ENCODE assay signal across 18 cellular contexts in genomic region chr10:58778966-58779365, GRCh38.
DNase-seq lines count a peak whose midpoint lies in the region; FAIRE-seq and TF ChIP-seq lines count a peak whose summit lies in the region.
"Had no signal": no experiment of that assay in that cellular context is flagged by ENCODE, and none has a peak within 500 bp of the region (broad histone marks: within the 10 kb centered on the region; RNA-seq: fewer than 3 reads in every experiment).

No MANE protein-coding gene starts in this region.

- no peak overlapping the region for H2BK5ac ChIP-seq in mesenchymal stem cell (ENCODE audit: low read depth, low read length, poor library complexity, severe bottlenecking)

- H3K4me1 ChIP-seq in ACC112 (ENCODE audit: control insufficient read depth, insufficient read depth, low read length, unreplicated experiment), result peaks cover 62% of the 10 kb centered on the region
- peaks cover 82% of the 10 kb centered on the region for H3K4me1 ChIP-seq in GM23248 (ENCODE audit: insufficient read depth)
- peaks cover 8% of the 10 kb centered on the region for H3K4me1 ChIP-seq in mesenchymal stem cell (ENCODE audit: control insufficient read depth, insufficient read depth, low read depth, low read length)

- H2BK120ac ChIP-seq in mesenchymal stem cell (ENCODE audit: low read depth, low read length), result no peak overlapping the region

- H3K27ac ChIP-seq in ACC112 (ENCODE audit: low read depth, low read length) (peak overlapping the region; percentile 7; the same call in 1 of the 2 replicates), GM23248 (peak overlapping the region; percentile 45), mesenchymal stem cell (ENCODE audit: low read length, poor library complexity, severe bottlenecking) (no peak overlapping the region)
- H3K27ac ChIP-seq: C4-2B had no signal

- H3K27me3 ChIP-seq in ACC112 (ENCODE audit: insufficient read depth, low read length) (no peaks in the 10 kb centered on the region), GM23248 (replicated peaks; ENCODE audit: insufficient read depth) (no peaks in the 10 kb centered on the region), mesenchymal stem cell (ENCODE audit: control insufficient read depth in 1 of 2, insufficient read depth in 1 of 2, low read length in 2 of 2) (no peaks in the 10 kb centered on the region)

- H2AFZ ChIP-seq in ACC112 (ENCODE audit: low read length, unreplicated experiment) (peak overlapping the region; percentile 30), GM23248 (no peak overlapping the region), mesenchymal stem cell (ENCODE audit: low read depth, low read length) (no peak overlapping the region)

- H3K4ac ChIP-seq in mesenchymal stem cell (ENCODE audit: low read depth in 1 of 2, low read length in 2 of 2), result no peak overlapping the region

- DNase-seq in GM23248, result peak; percentile 68
- peak; percentile 43 to 47 for DNase-seq in cardiac fibroblast (ENCODE audit: low read depth in 2 of 2)
- DNase-seq in mesenchymal stem cell, result no peak
- DNase-seq in activated CD4-positive, alpha-beta T cell treated with anti-CD3 and anti-CD28 coated beads, Interleukin-2, amount 50 U/mL, for 48 hours, result no peak
- DNase-seq in HTR-8/SVneo (ENCODE audit: insufficient read length, low spot score), result no peak
- DNase-seq in stimulated activated CD8-positive, alpha-beta memory T cell treated with anti-CD3 and anti-CD28 coated beads, Interleukin-4, amount 100 ng/mL, for 48 hours, result no peak
- DNase-seq in hippocampal formation (lab: John Stamatoyannopoulos, UW), result no peak
- DNase-seq: ACHN; AML-193; Caco-2; CD4-positive, alpha-beta T cell; HCEC 1CT had no signal

- H2AK5ac ChIP-seq in mesenchymal stem cell (ENCODE audit: low read length, severe bottlenecking), result no peak overlapping the region

- H3K79me1 ChIP-seq in mesenchymal stem cell (replicated peaks; ENCODE audit: low read length, poor library complexity, severe bottlenecking), result peaks cover 7% of the 10 kb centered on the region

- no peak overlapping the region for H4K91ac ChIP-seq in mesenchymal stem cell (ENCODE audit: low read length)

- H3K9ac ChIP-seq in GM23248 (no peak overlapping the region), mesenchymal stem cell (ENCODE audit: low read length) (peak overlapping the region; percentile 72)

- H3K36me3 ChIP-seq in ACC112 (ENCODE audit: insufficient read depth, low read length) (no peaks in the 10 kb centered on the region), GM23248 (ENCODE audit: low read depth) (no peaks in the 10 kb centered on the region), mesenchymal stem cell (ENCODE audit: control insufficient read depth in 1 of 2, insufficient read depth in 2 of 2, low read depth in 1 of 2, low read length in 2 of 2) (no peaks in the 10 kb centered on the region)

- H4K20me1 ChIP-seq in GM23248 (ENCODE audit: insufficient read depth), result no peaks in the 10 kb centered on the region

- H3K4me3 ChIP-seq in ACC112 (ENCODE audit: low read depth, low read length) (no peak overlapping the region), GM23248 (no peak overlapping the region), cardiac fibroblast (replicated peaks in 1 of 2; ENCODE audit: low read depth in 2 of 2, low read length in 2 of 2) (no peak overlapping the region), mesenchymal stem cell (ENCODE audit: insufficient read depth in 1 of 2, low read depth in 1 of 2, low read length in 2 of 2) (peak overlapping the region in 1 of 2 experiments; percentile 21)

- no peaks in the 10 kb centered on the region for H3K9me2 ChIP-seq in GM23248 (ENCODE audit: insufficient read depth)

- 12 to 15% methylated on average over 2 of the region's 2 CpGs for WGBS in GM23248 (ENCODE audit: low coverage in 1 of 2, low lambda C conversion rate in 2 of 2, missing lambda C conversion rate in 2 of 2), 2 experiments
- 100% methylated on average over 1 of the region's 2 CpGs for WGBS in mesenchymal stem cell

- H3K9me3 ChIP-seq in GM23248 (ENCODE audit: low read depth), result no peaks in the 10 kb centered on the region
- no peaks in the 10 kb centered on the region for H3K9me3 ChIP-seq in mesenchymal stem cell (ENCODE audit: control insufficient read depth, low read length)
- H3K9me3 ChIP-seq: Caco-2 had no signal

- no peak overlapping the region for H3K18ac ChIP-seq in mesenchymal stem cell (ENCODE audit: low read depth in 1 of 2, low read length in 2 of 2)

- H3K79me2 ChIP-seq in ACC112 (ENCODE audit: control insufficient read depth, insufficient read depth, low read length, unreplicated experiment) (no peaks in the 10 kb centered on the region), GM23248 (ENCODE audit: insufficient read depth) (peaks cover 62% of the 10 kb centered on the region)

- no peak overlapping the region for H4K8ac ChIP-seq in mesenchymal stem cell (ENCODE audit: low read length)

- H2BK15ac ChIP-seq in mesenchymal stem cell (ENCODE audit: low read depth, poor library complexity, severe bottlenecking), result no peak overlapping the region

- no peak for FAIRE-seq in HTR-8/SVneo (lab: Jason Lieb, UNC)
- FAIRE-seq: D721Med, G401.6, GM12891, GM19239 had no signal

- H3K4me2 ChIP-seq in GM23248 (ENCODE audit: unreplicated experiment) (peak overlapping the region; percentile 29), mesenchymal stem cell (ENCODE audit: low read length, poor library complexity, severe bottlenecking) (no peak overlapping the region)

- no peak overlapping the region for H2BK12ac ChIP-seq in mesenchymal stem cell (ENCODE audit: low read length in 2 of 2)

- peaks cover 68% of the 10 kb centered on the region for H3F3A ChIP-seq in GM23248 (ENCODE audit: insufficient read depth)

- H3K14ac ChIP-seq in mesenchymal stem cell (ENCODE audit: low read length in 2 of 2), result no peak overlapping the region

- TF ChIP-seq CTCF in cardiac fibroblast (IDR thresholded peaks at IDR 0.05; ENCODE audit: low read depth, low read length), result no peak

- no peak overlapping the region for H3K23ac ChIP-seq in mesenchymal stem cell (ENCODE audit: low read length in 2 of 2)

- in situ Hi-C loops in GM23248 (cut with MboI), result loop anchor here (25.0 kb wide), 3 partner anchors 367 to 808 kb away; no protein-coding TSS in a partner anchor

Comparison
In these comparisons a context has a peak if more than half of its experiments do, and no peak if none do; other contexts are left out.
1. DNase-seq: peak in GM23248 (single experiment) and cardiac fibroblast (2 of 2); none in mesenchymal stem cell (single experiment), activated CD4-positive, alpha-beta T cell treated with anti-CD3 and anti-CD28 coated beads, Interleukin-2, amount 50 U/mL, for 48 hours (0 of 2), HTR-8/SVneo (single experiment), stimulated activated CD8-positive, alpha-beta memory T cell treated with anti-CD3 and anti-CD28 coated beads, Interleukin-4, amount 100 ng/mL, for 48 hours (single experiment) and hippocampal formation (0 of 2).